In genomic region chr17:82604532-82604931, GRCh38 we compare ENCODE assay signal across 15 cellular contexts. TPM values are rescaled to one million over a fixed set of nuclear protein-coding genes. Genes with fewer than 3 reads are reported as not detected.
A peak's percentile ranks its signal among the peaks of the same experiment; 100 is the strongest.
DNase-seq lines count a peak whose midpoint lies in the region; ATAC-seq, FAIRE-seq and TF ChIP-seq lines count a peak whose summit lies in the region.
"Had no signal": no experiment of that assay in that cellular context is flagged by ENCODE, and none has a peak within 500 bp of the region (broad histone marks: within the 10 kb centered on the region; RNA-seq: fewer than 3 reads in every experiment).

No MANE protein-coding gene starts in this region.

- no peak overlapping the region for H2AFZ ChIP-seq in HepG2 (ENCODE audit: low read length)
- H2AFZ ChIP-seq: GM23248 had no signal

- ATAC-seq in activated CD8-positive, alpha-beta T cell treated with anti-CD3 and anti-CD28 coated beads, Interleukin-2, amount 10 ng/mL, durations not matched to agents 7 days and 5 days = no peak
- no peak for ATAC-seq in activated CD8-positive, alpha-beta T cell treated with anti-CD3 and anti-CD28 coated beads for 36 hours
- ATAC-seq in HepG2 (no peak), GM18498 (IDR thresholded peaks at IDR 0.05; ENCODE audit: unreplicated experiment) (no peak)

- H3K9me3 ChIP-seq in HepG2 (ENCODE audit: low read length) (no peaks in the 10 kb centered on the region), stomach (no peaks in the 10 kb centered on the region)
- H3K9me3 ChIP-seq: prostate gland had no signal

- no peaks in the 10 kb centered on the region for H3K27me3 Mint-ChIP-seq in activated CD8-positive, alpha-beta T cell treated with anti-CD3 and anti-CD28 coated beads, Interleukin-2, amount 10 ng/mL, durations not matched to agents 7 days and 5 days (ENCODE audit: low read depth)
- no peaks in the 10 kb centered on the region for H3K27me3 Mint-ChIP-seq in activated CD8-positive, alpha-beta T cell treated with anti-CD3 and anti-CD28 coated beads for 36 hours
- H3K27me3 Mint-ChIP-seq: activated naive CD8-positive, alpha-beta T cell treated with anti-CD3 and anti-CD28 coated beads for 36 hours had no signal

- H3K4me1 ChIP-seq in HepG2 (ENCODE audit: insufficient read depth, low read length) = peaks cover 14% of the 10 kb centered on the region
- peaks cover 0 to 25% (median 2%) of the 10 kb centered on the region in 4 donors for H3K4me1 ChIP-seq in stomach
- H3K4me1 ChIP-seq: prostate gland had no signal

- in situ Hi-C loops in HepG2 (cut with HindIII; ENCODE audit: extremely low pct_ligation_motif_present, low pct_unique_long_range_greater_than_20kb) = no loop called here

- DNase-seq in activated CD8-positive, alpha-beta T cell treated with anti-CD3 and anti-CD28 coated beads, Interleukin-2, amount 10 ng/mL, durations not matched to agents 7 days and 5 days = no peak
- DNase-seq in activated CD8-positive, alpha-beta T cell treated with anti-CD3 and anti-CD28 coated beads for 36 hours = no peak
- DNase-seq in RWPE1 (ENCODE audit: low spot score) (no peak), HepG2 (ENCODE audit: low spot score) (no peak), stomach (no peak), anterior cingulate cortex (lab: John Stamatoyannopoulos, UW) (no peak), H7 (no peak)
- DNase-seq: activated naive CD8-positive, alpha-beta T cell treated with anti-CD3 and anti-CD28 coated beads for 36 hours; GM23248; NCI-H2171; SHP77 treated with DMSO at 0.1 percent for 48 hours; stimulated activated CD4-positive, alpha-beta T cell treated with anti-CD3 and anti-CD28 coated beads, Interleukin-4, amount 100 ng/mL, for 24 hours had no signal

- intact Hi-C loops in activated CD8-positive, alpha-beta T cell treated with anti-CD3 and anti-CD28 coated beads for 36 hours (cut with micrococcal nuclease) = no loop called here
- intact Hi-C loops in HepG2 (cut with micrococcal nuclease; ENCODE audit: unreplicated experiment) (no loop called here), stomach (cut with DNase I; ENCODE audit: low total_unique reads) (no loop called here)

- H3K27ac ChIP-seq in RWPE1 = peak overlapping the region; percentile 70
- H3K27ac ChIP-seq in HepG2 (ENCODE audit: extremely low read length, insufficient read depth, low read length) = no peak overlapping the region
- H3K27ac ChIP-seq in stomach = peak overlapping the region in 4 of 5 donors; percentile 21 to 60 (median 54)
- H3K27ac ChIP-seq: GM23248, prostate gland had no signal

- H4K20me1 ChIP-seq in HepG2 (ENCODE audit: insufficient read depth, low read length) = peaks cover 7% of the 10 kb centered on the region; the same call in 1 of the 2 replicates

- CTCF ChIA-PET in activated CD8-positive, alpha-beta T cell treated with anti-CD3 and anti-CD28 coated beads, Interleukin-2, amount 10 ng/mL, durations not matched to agents 7 days and 5 days (lab: Charles Lee) = no interaction called here
- CTCF ChIA-PET in activated CD8-positive, alpha-beta T cell treated with anti-CD3 and anti-CD28 coated beads for 36 hours (lab: Charles Lee) = no interaction called here
- CTCF ChIA-PET in RWPE1 (lab: Yijun Ruan, JAX) (no interaction called here), HepG2 (lab: Yijun Ruan, JAX; ENCODE audit: low intra/inter-chr PET ratio, low total read pairs) (no interaction called here)

- no peaks in the 10 kb centered on the region for H3K9me3 Mint-ChIP-seq in activated CD8-positive, alpha-beta T cell treated with anti-CD3 and anti-CD28 coated beads, Interleukin-2, amount 10 ng/mL, durations not matched to agents 7 days and 5 days (ENCODE audit: insufficient read depth)
- H3K9me3 Mint-ChIP-seq in activated CD8-positive, alpha-beta T cell treated with anti-CD3 and anti-CD28 coated beads for 36 hours = no peaks in the 10 kb centered on the region
- H3K9me3 Mint-ChIP-seq: activated naive CD8-positive, alpha-beta T cell treated with anti-CD3 and anti-CD28 coated beads for 36 hours had no signal

- TF ChIP-seq POLR2A in HepG2 (IDR thresholded peaks at IDR 0.05; ENCODE audit: insufficient read depth in 1 of 2, low read depth in 2 of 2, low read length in 2 of 2) (no peak), stomach (IDR thresholded peaks at IDR 0.05) (no peak)

- H3K27ac Mint-ChIP-seq in activated CD8-positive, alpha-beta T cell treated with anti-CD3 and anti-CD28 coated beads, Interleukin-2, amount 10 ng/mL, durations not matched to agents 7 days and 5 days = peak overlapping the region; percentile 47
- H3K27ac Mint-ChIP-seq in activated CD8-positive, alpha-beta T cell treated with anti-CD3 and anti-CD28 coated beads for 36 hours = no peak overlapping the region

- WGBS in HepG2 (ENCODE audit: low lambda C conversion rate) = 97% methylated on average over 7 of the region's 7 CpGs
- 93 to 99% (median 97%) methylated on average over 7 of the region's 7 CpGs for WGBS in stomach, 5 donors

- H3K4me3 ChIP-seq in HepG2 (replicated peaks in 1 of 3; ENCODE audit: insufficient read depth in 1 of 3, low read depth in 2 of 3, low read length in 3 of 3) (no peak overlapping the region), stomach (no peak overlapping the region), H7 (ENCODE audit: insufficient read depth, low read depth, low read length) (no peak overlapping the region)
- H3K4me3 ChIP-seq: GM23248, prostate gland had no signal

- H3K27me3 ChIP-seq in HepG2 (ENCODE audit: control insufficient read depth in 1 of 2, insufficient read depth in 2 of 2, low read length in 2 of 2) (no peaks in the 10 kb centered on the region), stomach (no peaks in the 10 kb centered on the region), H7 (ENCODE audit: control insufficient read depth, insufficient read depth, low read length) (no peaks in the 10 kb centered on the region)

- H3K36me3 ChIP-seq in HepG2 (replicated peaks in 1 of 2; ENCODE audit: control insufficient read depth in 1 of 2, insufficient read depth in 2 of 2, low read length in 2 of 2) (peaks cover 39 to 52% of the 10 kb centered on the region in 2 experiments), stomach (peaks cover 36 to 88% (median 82%) of the 10 kb centered on the region in 4 donors), H7 (replicated peaks; ENCODE audit: control insufficient read depth, insufficient read depth, low read length) (peaks cover 20% of the 10 kb centered on the region)
- H3K36me3 ChIP-seq: prostate gland had no signal

- TF ChIP-seq EP300 in HepG2 (IDR thresholded peaks at IDR 0.05; ENCODE audit: low read depth in 2 of 2, low read length in 2 of 2) (no peak), HepG2 (CRISPR knock-in tag; IDR thresholded peaks at IDR 0.05; ENCODE audit: borderline replicate concordance) (no peak), stomach (IDR thresholded peaks at IDR 0.05) (no peak)

- FAIRE-seq in HepG2 (lab: Jason Lieb, UNC) = no peak
- FAIRE-seq: A204.1 had no signal

- no TSS peak for BruUV-seq in HepG2 (replicated peaks; lab: Mats Ljungman, UMichigan)

- H3K4me1 Mint-ChIP-seq in activated CD8-positive, alpha-beta T cell treated with anti-CD3 and anti-CD28 coated beads, Interleukin-2, amount 10 ng/mL, durations not matched to agents 7 days and 5 days (ENCODE audit: low read depth) = peaks cover 16% of the 10 kb centered on the region
- H3K4me1 Mint-ChIP-seq in activated CD8-positive, alpha-beta T cell treated with anti-CD3 and anti-CD28 coated beads for 36 hours (ENCODE audit: low read depth) = peaks cover 9% of the 10 kb centered on the region

- TF ChIP-seq RAD21 in HepG2 (CRISPR knock-in tag; IDR thresholded peaks at IDR 0.05) = no peak

- TF ChIP-seq CTCF in activated CD8-positive, alpha-beta T cell treated with anti-CD3 and anti-CD28 coated beads for 36 hours (IDR thresholded peaks at IDR 0.05) = no peak
- TF ChIP-seq CTCF in RWPE1 (conservative IDR thresholded peaks at IDR 0.05; ENCODE audit: low read depth) (no peak), HepG2 (CRISPR knock-in tag; IDR thresholded peaks at IDR 0.05) (no peak), stomach (IDR thresholded peaks at IDR 0.05) (no peak)

- H3K4me2 ChIP-seq in HepG2 (ENCODE audit: low read depth, low read length) = no peak overlapping the region

- no peak overlapping the region for H3K4me3 Mint-ChIP-seq in activated CD8-positive, alpha-beta T cell treated with anti-CD3 and anti-CD28 coated beads, Interleukin-2, amount 10 ng/mL, durations not matched to agents 7 days and 5 days
- no peak overlapping the region for H3K4me3 Mint-ChIP-seq in activated CD8-positive, alpha-beta T cell treated with anti-CD3 and anti-CD28 coated beads for 36 hours
- H3K4me3 Mint-ChIP-seq: activated naive CD8-positive, alpha-beta T cell treated with anti-CD3 and anti-CD28 coated beads for 36 hours had no signal

- POLR2A ChIA-PET in activated CD8-positive, alpha-beta T cell treated with anti-CD3 and anti-CD28 coated beads, Interleukin-2, amount 10 ng/mL, durations not matched to agents 7 days and 5 days (lab: Charles Lee) = interaction anchor here (0.6 kb wide), 1 partner anchor 1373 kb away, joined by 3 read pairs; no protein-coding TSS in a partner anchor
- POLR2A ChIA-PET in activated CD8-positive, alpha-beta T cell treated with anti-CD3 and anti-CD28 coated beads for 36 hours (lab: Charles Lee) = interaction anchor here (1.3 to 2.1 kb wide), 3 partner anchors 13 to 28 kb away, joined by 3 to 6 read pairs (median 4); no protein-coding TSS in a partner anchor
- POLR2A ChIA-PET in RWPE1 (lab: Yijun Ruan, JAX; ENCODE audit: low non-redundant PET) (no interaction called here), HepG2 (lab: Yijun Ruan, JAX) (no interaction called here)

- H3K9ac ChIP-seq in HepG2 (ENCODE audit: insufficient read depth, low read depth, low read length) = no peak overlapping the region
- H3K9ac ChIP-seq: GM23248 had no signal

- H3K36me3 Mint-ChIP-seq in activated CD8-positive, alpha-beta T cell treated with anti-CD3 and anti-CD28 coated beads, Interleukin-2, amount 10 ng/mL, durations not matched to agents 7 days and 5 days (ENCODE audit: low read depth) = peaks cover 58% of the 10 kb centered on the region
- peaks cover 57% of the 10 kb centered on the region for H3K36me3 Mint-ChIP-seq in activated CD8-positive, alpha-beta T cell treated with anti-CD3 and anti-CD28 coated beads for 36 hours (ENCODE audit: low read depth)

- H3K79me2 ChIP-seq in HepG2 (ENCODE audit: insufficient read depth, low read length) = no peaks in the 10 kb centered on the region

RNA-seq across cellular contexts. Expression of gene WDR45B, which starts 43.7 kb away (rescaled TPM):
- total RNA-seq in activated CD8-positive, alpha-beta T cell treated with anti-CD3 and anti-CD28 coated beads, Interleukin-2, amount 10 ng/mL, durations not matched to agents 7 days and 5 days = 10 to 100 TPM; 38.2 to 40.2 TPM
- 100 to 1,000 TPM; 127 to 132 TPM for total RNA-seq in activated CD8-positive, alpha-beta T cell treated with anti-CD3 and anti-CD28 coated beads for 36 hours
- 86.2 and 88.8 TPM in 2 replicates for total RNA-seq in HepG2 (2016; rRNA removed; fragmentation: Illumina TruSeq; extraction: Trizol)
- 59.9 and 62.3 TPM in 2 replicates for total RNA-seq in HepG2 (2016; cell fraction: cytosol; rRNA removed; fragmentation: Illumina TruSeq; extraction: Trizol; ENCODE audit: low read depth)
- 80.2 and 87.6 TPM in 2 replicates for total RNA-seq in HepG2 (2016; cell fraction: insoluble cytoplasmic fraction; rRNA removed; fragmentation: Illumina TruSeq; extraction: Trizol)
- 148 and 149 TPM in 2 replicates for total RNA-seq in HepG2 (2016; cell fraction: membrane; rRNA removed; fragmentation: Illumina TruSeq; extraction: Trizol)
- total RNA-seq in HepG2 (2016; cell fraction: nucleus; rRNA removed; fragmentation: Illumina TruSeq; extraction: Trizol) = 45.2 and 55.4 TPM in 2 replicates
- polyA plus RNA-seq in HepG2 (2011; rRNA removed) = 153 and 155 TPM in 2 replicates
- polyA plus RNA-seq in HepG2 (2011; cell fraction: cytosol; rRNA removed) = 121 and 131 TPM in 2 replicates
- 186 and 214 TPM in 2 replicates for polyA plus RNA-seq in HepG2 (2011; cell fraction: nucleus; rRNA removed)
- polyA plus RNA-seq in HepG2 (2012) = 124 and 164 TPM in 2 replicates
- polyA plus RNA-seq in HepG2 (2016; cell fraction: cytosol; fragmentation: Illumina TruSeq; extraction: Trizol; ENCODE audit: low read depth) = 65.9 and 70.7 TPM in 2 replicates
- 89.4 and 101 TPM in 2 replicates for polyA plus RNA-seq in HepG2 (2016; cell fraction: insoluble cytoplasmic fraction; fragmentation: Illumina TruSeq; extraction: Trizol; ENCODE audit: low read depth)
- polyA plus RNA-seq in HepG2 (2016; cell fraction: membrane; fragmentation: Illumina TruSeq; extraction: Trizol; ENCODE audit: low read depth) = 129 and 138 TPM in 2 replicates
- 81.4 and 81.5 TPM in 2 replicates for polyA plus RNA-seq in HepG2 (2016; cell fraction: nucleus; fragmentation: Illumina TruSeq; extraction: Trizol; ENCODE audit: insufficient read depth, low read depth)
- polyA minus RNA-seq in HepG2 (2011; rRNA and poly(A)+ RNA removed; ENCODE audit: low replicate concordance) = 68.7 and 113 TPM in 2 replicates
- polyA minus RNA-seq in HepG2 (2011; cell fraction: cytosol; rRNA and poly(A)+ RNA removed) = 60.7 and 64.4 TPM in 2 replicates
- 61.5 and 68.1 TPM in 2 replicates for polyA minus RNA-seq in HepG2 (2011; cell fraction: nucleus; rRNA and poly(A)+ RNA removed)
- total RNA-seq in stomach = 100 to 1,000 TPM in 2 of 5 donors, 10 to 100 TPM in 3; 75.3 to 108 (median 92.9) TPM
- polyA plus RNA-seq in stomach = 10 to 100 TPM; 62.8 to 70.7 (median 62.9) TPM
- 131 and 150 TPM in 2 replicates for total RNA-seq in H7 (2014; rRNA removed; shearing (Covaris generic))

Comparison
In these comparisons a context has a peak if more than half of its experiments do, and no peak if none do; other contexts are left out.
1. POLR2A ChIA-PET loops: an anchor here in activated CD8-positive, alpha-beta T cell treated with anti-CD3 and anti-CD28 coated beads, Interleukin-2, amount 10 ng/mL, durations not matched to agents 7 days and 5 days (0.6 kb wide) and activated CD8-positive, alpha-beta T cell treated with anti-CD3 and anti-CD28 coated beads for 36 hours (1.3 to 2.1 kb wide); none called in RWPE1 and HepG2.